In the genomic region with DNA sequence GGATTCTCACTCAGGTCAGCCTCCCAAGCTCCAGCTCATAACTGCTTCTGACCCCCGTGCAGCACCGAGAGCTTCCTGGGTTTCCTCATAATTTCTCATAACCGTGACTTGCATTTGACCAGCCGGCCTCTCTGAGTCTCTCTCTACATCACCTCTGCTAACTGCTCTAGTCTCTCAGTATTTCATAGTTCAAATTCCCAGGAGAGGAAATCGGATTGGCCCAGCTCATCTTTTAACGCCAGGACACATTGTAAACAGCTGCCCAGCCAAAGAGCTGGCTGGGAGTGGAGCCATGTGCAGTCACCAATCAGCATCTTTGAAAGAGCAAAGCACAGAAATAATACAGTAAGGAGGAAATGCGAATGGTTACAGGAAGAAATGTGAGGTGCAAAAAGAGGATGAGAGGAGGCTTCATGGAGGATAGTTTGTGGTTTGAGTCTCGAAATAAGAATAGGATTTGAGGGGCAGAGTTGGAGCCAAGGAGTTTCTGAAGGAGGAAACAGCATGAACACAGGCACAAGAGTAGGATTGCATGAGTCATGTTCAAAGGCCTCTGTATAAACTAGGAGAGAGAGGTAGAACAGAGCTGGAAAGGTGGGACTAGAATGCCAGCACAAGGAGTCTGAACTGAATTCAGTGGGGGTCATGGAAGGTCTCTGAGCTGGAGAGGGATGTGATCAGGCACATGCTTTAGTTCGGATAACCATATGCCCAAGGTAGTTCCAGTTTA, we compare ENCODE assay signal across 1 cellular context.
TF ChIP-seq lines count a peak whose summit lies in the region.

No MANE protein-coding gene starts in this region.

TF ChIP-seq in GM23338, 12 proteins besides CTCF, POLR2A, EP300 and RAD21 (continued from another document):
- TF ChIP-seq, protein P1, sequence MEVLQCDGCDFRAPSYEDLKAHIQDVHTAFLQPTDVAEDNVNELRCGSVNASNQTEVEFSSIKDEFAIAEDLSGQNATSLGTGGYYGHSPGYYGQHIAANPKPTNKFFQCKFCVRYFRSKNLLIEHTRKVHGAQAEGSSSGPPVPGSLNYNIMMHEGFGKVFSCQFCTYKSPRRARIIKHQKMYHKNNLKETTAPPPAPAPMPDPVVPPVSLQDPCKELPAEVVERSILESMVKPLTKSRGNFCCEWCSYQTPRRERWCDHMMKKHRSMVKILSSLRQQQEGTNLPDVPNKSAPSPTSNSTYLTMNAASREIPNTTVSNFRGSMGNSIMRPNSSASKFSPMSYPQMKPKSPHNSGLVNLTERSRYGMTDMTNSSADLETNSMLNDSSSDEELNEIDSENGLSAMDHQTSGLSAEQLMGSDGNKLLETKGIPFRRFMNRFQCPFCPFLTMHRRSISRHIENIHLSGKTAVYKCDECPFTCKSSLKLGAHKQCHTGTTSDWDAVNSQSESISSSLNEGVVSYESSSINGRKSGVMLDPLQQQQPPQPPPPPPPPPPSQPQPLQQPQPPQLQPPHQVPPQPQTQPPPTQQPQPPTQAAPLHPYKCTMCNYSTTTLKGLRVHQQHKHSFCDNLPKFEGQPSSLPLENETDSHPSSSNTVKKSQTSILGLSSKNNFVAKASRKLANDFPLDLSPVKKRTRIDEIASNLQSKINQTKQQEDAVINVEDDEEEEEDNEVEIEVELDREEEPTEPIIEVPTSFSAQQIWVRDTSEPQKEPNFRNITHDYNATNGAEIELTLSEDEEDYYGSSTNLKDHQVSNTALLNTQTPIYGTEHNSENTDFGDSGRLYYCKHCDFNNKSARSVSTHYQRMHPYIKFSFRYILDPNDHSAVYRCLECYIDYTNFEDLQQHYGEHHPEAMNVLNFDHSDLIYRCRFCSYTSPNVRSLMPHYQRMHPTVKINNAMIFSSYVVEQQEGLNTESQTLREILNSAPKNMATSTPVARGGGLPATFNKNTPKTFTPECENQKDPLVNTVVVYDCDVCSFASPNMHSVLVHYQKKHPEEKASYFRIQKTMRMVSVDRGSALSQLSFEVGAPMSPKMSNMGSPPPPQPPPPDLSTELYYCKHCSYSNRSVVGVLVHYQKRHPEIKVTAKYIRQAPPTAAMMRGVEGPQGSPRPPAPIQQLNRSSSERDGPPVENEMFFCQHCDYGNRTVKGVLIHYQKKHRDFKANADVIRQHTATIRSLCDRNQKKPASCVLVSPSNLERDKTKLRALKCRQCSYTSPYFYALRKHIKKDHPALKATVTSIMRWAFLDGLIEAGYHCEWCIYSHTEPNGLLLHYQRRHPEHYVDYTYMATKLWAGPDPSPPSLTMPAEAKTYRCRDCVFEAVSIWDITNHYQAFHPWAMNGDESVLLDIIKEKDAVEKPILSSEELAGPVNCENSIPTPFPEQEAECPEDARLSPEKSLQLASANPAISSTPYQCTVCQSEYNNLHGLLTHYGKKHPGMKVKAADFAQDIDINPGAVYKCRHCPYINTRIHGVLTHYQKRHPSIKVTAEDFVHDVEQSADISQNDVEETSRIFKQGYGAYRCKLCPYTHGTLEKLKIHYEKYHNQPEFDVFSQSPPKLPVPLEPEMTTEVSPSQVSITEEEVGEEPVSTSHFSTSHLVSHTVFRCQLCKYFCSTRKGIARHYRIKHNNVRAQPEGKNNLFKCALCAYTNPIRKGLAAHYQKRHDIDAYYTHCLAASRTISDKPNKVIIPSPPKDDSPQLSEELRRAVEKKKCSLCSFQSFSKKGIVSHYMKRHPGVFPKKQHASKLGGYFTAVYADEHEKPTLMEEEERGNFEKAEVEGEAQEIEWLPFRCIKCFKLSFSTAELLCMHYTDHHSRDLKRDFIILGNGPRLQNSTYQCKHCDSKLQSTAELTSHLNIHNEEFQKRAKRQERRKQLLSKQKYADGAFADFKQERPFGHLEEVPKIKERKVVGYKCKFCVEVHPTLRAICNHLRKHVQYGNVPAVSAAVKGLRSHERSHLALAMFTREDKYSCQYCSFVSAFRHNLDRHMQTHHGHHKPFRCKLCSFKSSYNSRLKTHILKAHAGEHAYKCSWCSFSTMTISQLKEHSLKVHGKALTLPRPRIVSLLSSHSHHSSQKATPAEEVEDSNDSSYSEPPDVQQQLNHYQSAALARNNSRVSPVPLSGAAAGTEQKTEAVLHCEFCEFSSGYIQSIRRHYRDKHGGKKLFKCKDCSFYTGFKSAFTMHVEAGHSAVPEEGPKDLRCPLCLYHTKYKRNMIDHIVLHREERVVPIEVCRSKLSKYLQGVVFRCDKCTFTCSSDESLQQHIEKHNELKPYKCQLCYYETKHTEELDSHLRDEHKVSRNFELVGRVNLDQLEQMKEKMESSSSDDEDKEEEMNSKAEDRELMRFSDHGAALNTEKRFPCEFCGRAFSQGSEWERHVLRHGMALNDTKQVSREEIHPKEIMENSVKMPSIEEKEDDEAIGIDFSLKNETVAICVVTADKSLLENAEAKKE (CRISPR knock-in tag; IDR thresholded peaks at IDR 0.05): no peak
- TF ChIP-seq EZH2 (IDR thresholded peaks at IDR 0.05; ENCODE audit: low read depth, unreplicated experiment) (no peak), POLR2AphosphoS5 (IDR thresholded peaks at IDR 0.05; ENCODE audit: low read depth) (no peak), STAT1 (IDR thresholded peaks at IDR 0.05; ENCODE audit: unreplicated experiment) (no peak), ZNF331 (CRISPR knock-in tag; IDR thresholded peaks at IDR 0.05; ENCODE audit: low read depth) (no peak), NANOG (IDR thresholded peaks at IDR 0.05; ENCODE audit: borderline replicate concordance) (no peak)
- TF ChIP-seq, protein P2, sequence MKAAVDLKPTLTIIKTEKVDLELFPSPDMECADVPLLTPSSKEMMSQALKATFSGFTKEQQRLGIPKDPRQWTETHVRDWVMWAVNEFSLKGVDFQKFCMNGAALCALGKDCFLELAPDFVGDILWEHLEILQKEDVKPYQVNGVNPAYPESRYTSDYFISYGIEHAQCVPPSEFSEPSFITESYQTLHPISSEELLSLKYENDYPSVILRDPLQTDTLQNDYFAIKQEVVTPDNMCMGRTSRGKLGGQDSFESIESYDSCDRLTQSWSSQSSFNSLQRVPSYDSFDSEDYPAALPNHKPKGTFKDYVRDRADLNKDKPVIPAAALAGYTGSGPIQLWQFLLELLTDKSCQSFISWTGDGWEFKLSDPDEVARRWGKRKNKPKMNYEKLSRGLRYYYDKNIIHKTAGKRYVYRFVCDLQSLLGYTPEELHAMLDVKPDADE (IDR thresholded peaks at IDR 0.05): no peak
- TF ChIP-seq, protein P3, sequence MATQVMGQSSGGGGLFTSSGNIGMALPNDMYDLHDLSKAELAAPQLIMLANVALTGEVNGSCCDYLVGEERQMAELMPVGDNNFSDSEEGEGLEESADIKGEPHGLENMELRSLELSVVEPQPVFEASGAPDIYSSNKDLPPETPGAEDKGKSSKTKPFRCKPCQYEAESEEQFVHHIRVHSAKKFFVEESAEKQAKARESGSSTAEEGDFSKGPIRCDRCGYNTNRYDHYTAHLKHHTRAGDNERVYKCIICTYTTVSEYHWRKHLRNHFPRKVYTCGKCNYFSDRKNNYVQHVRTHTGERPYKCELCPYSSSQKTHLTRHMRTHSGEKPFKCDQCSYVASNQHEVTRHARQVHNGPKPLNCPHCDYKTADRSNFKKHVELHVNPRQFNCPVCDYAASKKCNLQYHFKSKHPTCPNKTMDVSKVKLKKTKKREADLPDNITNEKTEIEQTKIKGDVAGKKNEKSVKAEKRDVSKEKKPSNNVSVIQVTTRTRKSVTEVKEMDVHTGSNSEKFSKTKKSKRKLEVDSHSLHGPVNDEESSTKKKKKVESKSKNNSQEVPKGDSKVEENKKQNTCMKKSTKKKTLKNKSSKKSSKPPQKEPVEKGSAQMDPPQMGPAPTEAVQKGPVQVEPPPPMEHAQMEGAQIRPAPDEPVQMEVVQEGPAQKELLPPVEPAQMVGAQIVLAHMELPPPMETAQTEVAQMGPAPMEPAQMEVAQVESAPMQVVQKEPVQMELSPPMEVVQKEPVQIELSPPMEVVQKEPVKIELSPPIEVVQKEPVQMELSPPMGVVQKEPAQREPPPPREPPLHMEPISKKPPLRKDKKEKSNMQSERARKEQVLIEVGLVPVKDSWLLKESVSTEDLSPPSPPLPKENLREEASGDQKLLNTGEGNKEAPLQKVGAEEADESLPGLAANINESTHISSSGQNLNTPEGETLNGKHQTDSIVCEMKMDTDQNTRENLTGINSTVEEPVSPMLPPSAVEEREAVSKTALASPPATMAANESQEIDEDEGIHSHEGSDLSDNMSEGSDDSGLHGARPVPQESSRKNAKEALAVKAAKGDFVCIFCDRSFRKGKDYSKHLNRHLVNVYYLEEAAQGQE (IDR thresholded peaks at IDR 0.05; ENCODE audit: unreplicated experiment): no peak
